Comparison of ENCODE assay signal across 21 cellular contexts in the genomic region with DNA sequence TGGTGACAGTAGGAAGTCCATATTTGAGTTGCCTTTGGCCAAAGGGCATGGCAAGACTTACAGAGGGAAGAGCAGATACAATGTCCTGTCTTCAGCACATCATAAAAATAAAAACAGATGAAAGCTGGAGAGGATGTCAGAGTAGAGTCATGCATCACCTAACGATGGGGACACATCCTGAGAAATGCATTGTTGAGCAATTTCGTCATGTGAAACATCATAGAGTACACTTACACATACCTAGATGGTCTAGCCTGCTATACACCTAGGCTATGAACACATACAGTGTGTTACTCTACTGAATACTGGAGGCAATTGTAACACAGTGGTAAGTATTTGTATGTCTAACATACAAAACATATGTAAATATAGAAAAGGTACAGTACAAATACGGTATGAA.
DNase-seq lines count a peak whose midpoint lies in the region; ATAC-seq and TF ChIP-seq lines count a peak whose summit lies in the region.
"Had no signal": no experiment of that assay in that cellular context is flagged by ENCODE, and none has a peak within 500 bp of the region (broad histone marks: within the 10 kb centered on the region; RNA-seq: fewer than 3 reads in every experiment).

No MANE protein-coding gene starts in this region.

- H3K4me1 ChIP-seq in foreskin keratinocyte, result no peaks in the 10 kb centered on the region
- H3K4me1 ChIP-seq in GM23338 (ENCODE audit: insufficient read depth), result no peaks in the 10 kb centered on the region
- H3K4me1 ChIP-seq: BE2C had no signal

- H3K27me3 ChIP-seq in HL-60 (ENCODE audit: insufficient read depth, poor library complexity, severe bottlenecking) (no peaks in the 10 kb centered on the region), foreskin keratinocyte (peaks cover 35% of the 10 kb centered on the region), GM23338 (ENCODE audit: insufficient read depth) (no peaks in the 10 kb centered on the region)
- H3K27me3 ChIP-seq: BE2C had no signal

- no peak overlapping the region for H3K4me3 Mint-ChIP-seq in GM23338
- H3K4me3 Mint-ChIP-seq: CD4-positive, CD25-positive, alpha-beta regulatory T cell; CD8-positive, alpha-beta memory T cell; HFFc6 had no signal

- no peak overlapping the region for H2AFZ ChIP-seq in GM23338

- H3F3A ChIP-seq in GM23338 (replicated peaks; ENCODE audit: low read depth), result no peaks in the 10 kb centered on the region

- no peaks in the 10 kb centered on the region for H3K9me3 Mint-ChIP-seq in GM23338
- H3K9me3 Mint-ChIP-seq: CD4-positive, CD25-positive, alpha-beta regulatory T cell; CD8-positive, alpha-beta memory T cell; HFFc6 had no signal

- H3K36me3 Mint-ChIP-seq in GM23338 (ENCODE audit: low read depth), result no peaks in the 10 kb centered on the region
- H3K36me3 Mint-ChIP-seq: CD4-positive, CD25-positive, alpha-beta regulatory T cell had no signal

- H4K20me1 ChIP-seq in GM23338 (replicated peaks; ENCODE audit: insufficient read depth), result no peaks in the 10 kb centered on the region

- no peak for TF ChIP-seq CTCF in HL-60 (IDR thresholded peaks at IDR 0.05; ENCODE audit: insufficient read depth, low read length)
- TF ChIP-seq CTCF in VCaP (conservative IDR thresholded peaks at IDR 0.05), result no peak
- no peak for TF ChIP-seq CTCF in epithelial cell of esophagus (IDR thresholded peaks at IDR 0.05; ENCODE audit: insufficient read depth, low read depth, low read length, missing control alignments)
- TF ChIP-seq CTCF in foreskin keratinocyte (conservative IDR thresholded peaks at IDR 0.05), result no peak
- TF ChIP-seq CTCF in GM23338 (conservative IDR thresholded peaks at IDR 0.05; ENCODE audit: low read depth in 2 of 2), result no peak

- H3K79me2 ChIP-seq in GM23338 (replicated peaks; ENCODE audit: insufficient read depth), result no peaks in the 10 kb centered on the region

- peaks cover 10% of the 10 kb centered on the region; the same call in 2 of the 3 replicates for H3K4me1 Mint-ChIP-seq in GM23338
- H3K4me1 Mint-ChIP-seq: CD4-positive, CD25-positive, alpha-beta regulatory T cell; CD8-positive, alpha-beta memory T cell had no signal

- DNase-seq in ELR (ENCODE audit: low read depth) (peak; percentile 18), HL-60 (ENCODE audit: low read depth in 1 of 2, low spot score in 1 of 2) (peak; percentile 23 to 39), epithelial cell of esophagus (ENCODE audit: low read depth) (peak; percentile 64), foreskin keratinocyte (no peak), GM23338 (ENCODE audit: low spot score) (no peak)
- DNase-seq: ACHN; BE2C; C1 segment of cervical spinal cord; CD4-positive, CD25-positive, alpha-beta regulatory T cell; COR-L47; DMS 273 treated with DMSO at 0.1 percent for 48 hours; DMS53; DND-41; EL; GOT3; H7; HFFc6 had no signal

- H3K36me3 ChIP-seq in GM23338 (ENCODE audit: insufficient read depth), result no peaks in the 10 kb centered on the region
- H3K36me3 ChIP-seq: BE2C had no signal

- H3K27ac Mint-ChIP-seq in GM23338, result no peak overlapping the region
- H3K27ac Mint-ChIP-seq: CD4-positive, CD25-positive, alpha-beta regulatory T cell; CD8-positive, alpha-beta memory T cell; HFFc6 had no signal

- no peak overlapping the region for H3K27ac ChIP-seq in HL-60 (replicated peaks)
- H3K27ac ChIP-seq in VCaP, result peak overlapping the region; percentile 72; the same call in 1 of the 2 replicates
- no peak overlapping the region for H3K27ac ChIP-seq in foreskin keratinocyte
- no peak overlapping the region for H3K27ac ChIP-seq in GM23338 (ENCODE audit: low read depth)

- H3K27me3 Mint-ChIP-seq in GM23338 (ENCODE audit: insufficient read depth, low read depth, poor library complexity), result peaks cover 8% of the 10 kb centered on the region

- no peak for ATAC-seq in foreskin keratinocyte
- ATAC-seq in HG03457 (IDR thresholded peaks at IDR 0.05; ENCODE audit: unreplicated experiment), result no peak
- ATAC-seq in GM23338, result no peak
- ATAC-seq: HCT116 had no signal

- H3K4me2 ChIP-seq in GM23338, result no peak overlapping the region

- H3K4me3 ChIP-seq in HL-60 (replicated peaks; ENCODE audit: insufficient read depth, low read length), result no peak overlapping the region
- no peak overlapping the region for H3K4me3 ChIP-seq in epithelial cell of esophagus (ENCODE audit: low read length)
- H3K4me3 ChIP-seq in GM23338, result no peak overlapping the region

- H3K9me2 ChIP-seq in GM23338 (ENCODE audit: insufficient read depth), result no peaks in the 10 kb centered on the region

TF ChIP-seq in GM23338, 12 proteins besides CTCF, POLR2A, EP300 and RAD21 (continues in another document):
- TF ChIP-seq CREB1 (CRISPR knock-in tag; IDR thresholded peaks at IDR 0.05; ENCODE audit: low read depth) (no peak), JUNB (IDR thresholded peaks at IDR 0.05; ENCODE audit: unreplicated experiment) (no peak), ZNF114 (CRISPR knock-in tag; IDR thresholded peaks at IDR 0.05) (no peak), POLR2AphosphoS5 (IDR thresholded peaks at IDR 0.05; ENCODE audit: low read depth) (no peak), EZH2 (IDR thresholded peaks at IDR 0.05; ENCODE audit: low read depth, unreplicated experiment) (no peak), STAT1 (IDR thresholded peaks at IDR 0.05; ENCODE audit: unreplicated experiment) (no peak), ZNF331 (CRISPR knock-in tag; IDR thresholded peaks at IDR 0.05; ENCODE audit: low read depth) (no peak), EZH2phosphoT487 (IDR thresholded peaks at IDR 0.05; ENCODE audit: unreplicated experiment) (no peak)
- TF ChIP-seq, protein P1, sequence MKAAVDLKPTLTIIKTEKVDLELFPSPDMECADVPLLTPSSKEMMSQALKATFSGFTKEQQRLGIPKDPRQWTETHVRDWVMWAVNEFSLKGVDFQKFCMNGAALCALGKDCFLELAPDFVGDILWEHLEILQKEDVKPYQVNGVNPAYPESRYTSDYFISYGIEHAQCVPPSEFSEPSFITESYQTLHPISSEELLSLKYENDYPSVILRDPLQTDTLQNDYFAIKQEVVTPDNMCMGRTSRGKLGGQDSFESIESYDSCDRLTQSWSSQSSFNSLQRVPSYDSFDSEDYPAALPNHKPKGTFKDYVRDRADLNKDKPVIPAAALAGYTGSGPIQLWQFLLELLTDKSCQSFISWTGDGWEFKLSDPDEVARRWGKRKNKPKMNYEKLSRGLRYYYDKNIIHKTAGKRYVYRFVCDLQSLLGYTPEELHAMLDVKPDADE (IDR thresholded peaks at IDR 0.05), result no peak
- TF ChIP-seq, protein P2, sequence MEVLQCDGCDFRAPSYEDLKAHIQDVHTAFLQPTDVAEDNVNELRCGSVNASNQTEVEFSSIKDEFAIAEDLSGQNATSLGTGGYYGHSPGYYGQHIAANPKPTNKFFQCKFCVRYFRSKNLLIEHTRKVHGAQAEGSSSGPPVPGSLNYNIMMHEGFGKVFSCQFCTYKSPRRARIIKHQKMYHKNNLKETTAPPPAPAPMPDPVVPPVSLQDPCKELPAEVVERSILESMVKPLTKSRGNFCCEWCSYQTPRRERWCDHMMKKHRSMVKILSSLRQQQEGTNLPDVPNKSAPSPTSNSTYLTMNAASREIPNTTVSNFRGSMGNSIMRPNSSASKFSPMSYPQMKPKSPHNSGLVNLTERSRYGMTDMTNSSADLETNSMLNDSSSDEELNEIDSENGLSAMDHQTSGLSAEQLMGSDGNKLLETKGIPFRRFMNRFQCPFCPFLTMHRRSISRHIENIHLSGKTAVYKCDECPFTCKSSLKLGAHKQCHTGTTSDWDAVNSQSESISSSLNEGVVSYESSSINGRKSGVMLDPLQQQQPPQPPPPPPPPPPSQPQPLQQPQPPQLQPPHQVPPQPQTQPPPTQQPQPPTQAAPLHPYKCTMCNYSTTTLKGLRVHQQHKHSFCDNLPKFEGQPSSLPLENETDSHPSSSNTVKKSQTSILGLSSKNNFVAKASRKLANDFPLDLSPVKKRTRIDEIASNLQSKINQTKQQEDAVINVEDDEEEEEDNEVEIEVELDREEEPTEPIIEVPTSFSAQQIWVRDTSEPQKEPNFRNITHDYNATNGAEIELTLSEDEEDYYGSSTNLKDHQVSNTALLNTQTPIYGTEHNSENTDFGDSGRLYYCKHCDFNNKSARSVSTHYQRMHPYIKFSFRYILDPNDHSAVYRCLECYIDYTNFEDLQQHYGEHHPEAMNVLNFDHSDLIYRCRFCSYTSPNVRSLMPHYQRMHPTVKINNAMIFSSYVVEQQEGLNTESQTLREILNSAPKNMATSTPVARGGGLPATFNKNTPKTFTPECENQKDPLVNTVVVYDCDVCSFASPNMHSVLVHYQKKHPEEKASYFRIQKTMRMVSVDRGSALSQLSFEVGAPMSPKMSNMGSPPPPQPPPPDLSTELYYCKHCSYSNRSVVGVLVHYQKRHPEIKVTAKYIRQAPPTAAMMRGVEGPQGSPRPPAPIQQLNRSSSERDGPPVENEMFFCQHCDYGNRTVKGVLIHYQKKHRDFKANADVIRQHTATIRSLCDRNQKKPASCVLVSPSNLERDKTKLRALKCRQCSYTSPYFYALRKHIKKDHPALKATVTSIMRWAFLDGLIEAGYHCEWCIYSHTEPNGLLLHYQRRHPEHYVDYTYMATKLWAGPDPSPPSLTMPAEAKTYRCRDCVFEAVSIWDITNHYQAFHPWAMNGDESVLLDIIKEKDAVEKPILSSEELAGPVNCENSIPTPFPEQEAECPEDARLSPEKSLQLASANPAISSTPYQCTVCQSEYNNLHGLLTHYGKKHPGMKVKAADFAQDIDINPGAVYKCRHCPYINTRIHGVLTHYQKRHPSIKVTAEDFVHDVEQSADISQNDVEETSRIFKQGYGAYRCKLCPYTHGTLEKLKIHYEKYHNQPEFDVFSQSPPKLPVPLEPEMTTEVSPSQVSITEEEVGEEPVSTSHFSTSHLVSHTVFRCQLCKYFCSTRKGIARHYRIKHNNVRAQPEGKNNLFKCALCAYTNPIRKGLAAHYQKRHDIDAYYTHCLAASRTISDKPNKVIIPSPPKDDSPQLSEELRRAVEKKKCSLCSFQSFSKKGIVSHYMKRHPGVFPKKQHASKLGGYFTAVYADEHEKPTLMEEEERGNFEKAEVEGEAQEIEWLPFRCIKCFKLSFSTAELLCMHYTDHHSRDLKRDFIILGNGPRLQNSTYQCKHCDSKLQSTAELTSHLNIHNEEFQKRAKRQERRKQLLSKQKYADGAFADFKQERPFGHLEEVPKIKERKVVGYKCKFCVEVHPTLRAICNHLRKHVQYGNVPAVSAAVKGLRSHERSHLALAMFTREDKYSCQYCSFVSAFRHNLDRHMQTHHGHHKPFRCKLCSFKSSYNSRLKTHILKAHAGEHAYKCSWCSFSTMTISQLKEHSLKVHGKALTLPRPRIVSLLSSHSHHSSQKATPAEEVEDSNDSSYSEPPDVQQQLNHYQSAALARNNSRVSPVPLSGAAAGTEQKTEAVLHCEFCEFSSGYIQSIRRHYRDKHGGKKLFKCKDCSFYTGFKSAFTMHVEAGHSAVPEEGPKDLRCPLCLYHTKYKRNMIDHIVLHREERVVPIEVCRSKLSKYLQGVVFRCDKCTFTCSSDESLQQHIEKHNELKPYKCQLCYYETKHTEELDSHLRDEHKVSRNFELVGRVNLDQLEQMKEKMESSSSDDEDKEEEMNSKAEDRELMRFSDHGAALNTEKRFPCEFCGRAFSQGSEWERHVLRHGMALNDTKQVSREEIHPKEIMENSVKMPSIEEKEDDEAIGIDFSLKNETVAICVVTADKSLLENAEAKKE (CRISPR knock-in tag; IDR thresholded peaks at IDR 0.05), result no peak

Comparison
In these comparisons a context has a peak if more than half of its experiments do, and no peak if none do; other contexts are left out.
1. DNase-seq: peak in ELR (single experiment), HL-60 (2 of 2) and epithelial cell of esophagus (single experiment); none in foreskin keratinocyte (0 of 2) and GM23338 (single experiment).